28 cellular contexts compared by ENCODE assay signal in genomic region chr11:117431436-117431835, GRCh38.
"Had no signal": no experiment of that assay in that cellular context is flagged by ENCODE, and none has a peak within 500 bp of the region (broad histone marks: within the 10 kb centered on the region; RNA-seq: fewer than 3 reads in every experiment).

No MANE protein-coding gene starts in this region.

- FAIRE-seq: endometrium, endothelial cell of umbilical vein had no signal

- H3K36me3 Mint-ChIP-seq: activated CD4-positive, alpha-beta memory T cell treated with anti-CD3 and anti-CD28 coated beads for 36 hours; activated naive CD4-positive, alpha-beta T cell treated with anti-CD3 and anti-CD28 coated beads, Interleukin-2, amount 50 U/mL, for 24 hours; activated naive CD8-positive, alpha-beta T cell treated with anti-CD3 and anti-CD28 coated beads for 36 hours had no signal

- H3K9me3 ChIP-seq: adrenal gland, body of pancreas, colonic mucosa, esophagus squamous epithelium, gastroesophageal sphincter had no signal

- H3K4me1 ChIP-seq: adrenal gland, body of pancreas, colonic mucosa had no signal

- H3K4me3 ChIP-seq: adrenal gland, body of pancreas, colonic mucosa, esophagus squamous epithelium, gastroesophageal sphincter had no signal

- H3K9me3 Mint-ChIP-seq: activated CD4-positive, alpha-beta memory T cell treated with anti-CD3 and anti-CD28 coated beads for 36 hours; activated CD4-positive, alpha-beta T cell treated with anti-CD3 and anti-CD28 coated beads, Interleukin-2, amount 10 ng/mL, durations not matched to agents 24 days and 14 days; activated naive CD4-positive, alpha-beta T cell treated with anti-CD3 and anti-CD28 coated beads, Interleukin-2, amount 50 U/mL, for 24 hours; activated naive CD8-positive, alpha-beta T cell treated with anti-CD3 and anti-CD28 coated beads for 36 hours; activated naive CD8-positive, alpha-beta T cell treated with anti-CD3 and anti-CD28 coated beads, Interleukin-2, amount 50 U/mL, for 24 hours; activated T-cell treated with anti-CD3 and anti-CD28 coated beads, Interleukin-2, amount 50 U/mL, for 24 hours; activated T-cell treated with anti-CD3 and anti-CD28 coated beads, Interleukin-2, amount 50 U/mL, for 72 hours had no signal

- H3K27me3 ChIP-seq: adrenal gland, body of pancreas, colonic mucosa, gastroesophageal sphincter had no signal

- H3K4me1 Mint-ChIP-seq: activated CD4-positive, alpha-beta T cell treated with anti-CD3 and anti-CD28 coated beads, Interleukin-2, amount 10 ng/mL, durations not matched to agents 24 days and 14 days; activated naive CD8-positive, alpha-beta T cell treated with anti-CD3 and anti-CD28 coated beads for 36 hours had no signal

- H3K27ac ChIP-seq: adrenal gland, body of pancreas, colonic mucosa, epithelial cell of prostate, esophagus squamous epithelium, gastroesophageal sphincter had no signal

- H3K4me3 Mint-ChIP-seq: activated CD4-positive, alpha-beta memory T cell treated with anti-CD3 and anti-CD28 coated beads for 36 hours; activated CD4-positive, alpha-beta T cell treated with anti-CD3 and anti-CD28 coated beads for 36 hours; activated CD4-positive, alpha-beta T cell treated with anti-CD3 and anti-CD28 coated beads, Interleukin-2, amount 10 ng/mL, durations not matched to agents 24 days and 14 days; activated CD8-positive, alpha-beta T cell treated with anti-CD3 and anti-CD28 coated beads, Interleukin-2, amount 10 ng/mL, durations not matched to agents 7 days and 5 days; activated naive CD4-positive, alpha-beta T cell treated with anti-CD3 and anti-CD28 coated beads, Interleukin-2, amount 50 U/mL, for 24 hours; activated naive CD8-positive, alpha-beta T cell treated with anti-CD3 and anti-CD28 coated beads for 36 hours; activated naive CD8-positive, alpha-beta T cell treated with anti-CD3 and anti-CD28 coated beads, Interleukin-2, amount 50 U/mL, for 24 hours; activated T-cell treated with anti-CD3 and anti-CD28 coated beads, Interleukin-2, amount 50 U/mL, for 24 hours; activated T-cell treated with anti-CD3 and anti-CD28 coated beads, Interleukin-2, amount 50 U/mL, for 72 hours had no signal

- ATAC-seq: activated CD4-positive, alpha-beta T cell treated with anti-CD3 and anti-CD28 coated beads for 36 hours; activated CD8-positive, alpha-beta T cell treated with anti-CD3 and anti-CD28 coated beads, Interleukin-2, amount 10 ng/mL, durations not matched to agents 7 days and 5 days; activated naive CD8-positive, alpha-beta T cell treated with anti-CD3 and anti-CD28 coated beads, Interleukin-2, amount 50 U/mL, for 24 hours; activated T-cell treated with anti-CD3 and anti-CD28 coated beads, Interleukin-2, amount 50 U/mL, for 72 hours; body of pancreas; gastroesophageal sphincter had no signal

- H3K36me3 ChIP-seq: adrenal gland, colonic mucosa, esophagus squamous epithelium had no signal

- DNase-seq: activated CD4-positive, alpha-beta memory T cell treated with anti-CD3 and anti-CD28 coated beads for 36 hours; activated CD4-positive, alpha-beta T cell treated with anti-CD3 and anti-CD28 coated beads for 36 hours; activated CD4-positive, alpha-beta T cell treated with anti-CD3 and anti-CD28 coated beads, Interleukin-2, amount 10 ng/mL, durations not matched to agents 24 days and 14 days; activated CD4-positive, CD25-positive, alpha-beta regulatory T cell; activated CD4-positive, CD25-positive, alpha-beta regulatory T cell treated with anti-CD3 and anti-CD28 coated beads, Interleukin-2, amount 50 U/mL, for 72 hours; activated CD8-positive, alpha-beta memory T cell treated with anti-CD3 and anti-CD28 coated beads, Interleukin-2, amount 50 U/mL, for 48 hours; activated CD8-positive, alpha-beta T cell treated with anti-CD3 and anti-CD28 coated beads, Interleukin-2, amount 10 ng/mL, durations not matched to agents 7 days and 5 days; activated gamma-delta T cell; activated naive CD4-positive, alpha-beta T cell; activated naive CD8-positive, alpha-beta T cell treated with anti-CD3 and anti-CD28 coated beads for 36 hours; activated naive CD8-positive, alpha-beta T cell treated with anti-CD3 and anti-CD28 coated beads, Interleukin-2, amount 50 U/mL, for 24 hours; activated T-cell treated with anti-CD3 and anti-CD28 coated beads for 4 hours; activated T-cell treated with anti-CD3 and anti-CD28 coated beads, Interleukin-2, amount 50 U/mL, for 24 hours; activated T-cell treated with anti-CD3 and anti-CD28 coated beads, Interleukin-2, amount 50 U/mL, for 72 hours; adrenal gland; amygdala; body of pancreas; caudate nucleus; colonic mucosa; effector CD8-positive, alpha-beta T cell; esophagus squamous epithelium; foreskin melanocyte; T-helper 2 cell had no signal

- H3K27ac Mint-ChIP-seq: activated CD4-positive, alpha-beta memory T cell treated with anti-CD3 and anti-CD28 coated beads for 36 hours; activated CD4-positive, alpha-beta T cell treated with anti-CD3 and anti-CD28 coated beads for 36 hours; activated CD4-positive, alpha-beta T cell treated with anti-CD3 and anti-CD28 coated beads, Interleukin-2, amount 10 ng/mL, durations not matched to agents 24 days and 14 days; activated CD8-positive, alpha-beta T cell treated with anti-CD3 and anti-CD28 coated beads, Interleukin-2, amount 10 ng/mL, durations not matched to agents 7 days and 5 days; activated naive CD4-positive, alpha-beta T cell treated with anti-CD3 and anti-CD28 coated beads, Interleukin-2, amount 50 U/mL, for 24 hours; activated naive CD8-positive, alpha-beta T cell treated with anti-CD3 and anti-CD28 coated beads for 36 hours; activated naive CD8-positive, alpha-beta T cell treated with anti-CD3 and anti-CD28 coated beads, Interleukin-2, amount 50 U/mL, for 24 hours; activated T-cell treated with anti-CD3 and anti-CD28 coated beads, Interleukin-2, amount 50 U/mL, for 24 hours; activated T-cell treated with anti-CD3 and anti-CD28 coated beads, Interleukin-2, amount 50 U/mL, for 72 hours had no signal
